ENCODE assay signal across 28 cellular contexts in the genomic region with DNA sequence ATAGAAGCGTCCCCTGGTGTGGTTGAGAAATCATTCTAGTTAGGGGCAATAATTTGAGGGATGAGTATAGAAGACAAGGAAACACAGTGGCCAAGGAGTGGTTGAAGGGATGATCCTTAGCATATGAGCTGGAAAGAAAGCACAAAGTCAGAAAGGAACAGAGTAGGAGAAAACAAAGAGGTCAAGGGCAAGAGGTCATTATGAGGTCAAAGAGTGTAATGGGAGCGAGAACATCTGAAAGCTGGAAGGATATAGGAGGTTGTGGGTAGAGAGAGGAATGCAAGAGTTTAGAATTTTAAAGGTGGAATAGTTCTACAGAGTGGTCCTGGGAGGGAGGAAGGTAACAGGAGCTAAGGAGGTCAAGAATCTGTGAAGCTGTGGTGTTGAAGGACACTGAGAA.
"Had no signal": no experiment of that assay in that cellular context is flagged by ENCODE, and none has a peak within 500 bp of the region (broad histone marks: within the 10 kb centered on the region; RNA-seq: fewer than 3 reads in every experiment).

No MANE protein-coding gene starts in this region.

- H3K27ac ChIP-seq: SJSA1 had no signal

- DNase-seq: activated B cell treated with CpG ODN at 0.5 μM for 24 hours; activated CD4-positive, alpha-beta T cell treated with anti-CD3 and anti-CD28 coated beads for 1 hour; activated CD4-positive, alpha-beta T cell treated with anti-CD3 and anti-CD28 coated beads, Interleukin-2, amount 10 ng/mL, durations not matched to agents 24 days and 14 days; activated CD4-positive, alpha-beta T cell treated with anti-CD3 and anti-CD28 coated beads, Interleukin-2, amount 50 U/mL, for 48 hours; activated CD8-positive, alpha-beta memory T cell treated with anti-CD3 and anti-CD28 coated beads, Interleukin-2, amount 10 ng/mL, durations not matched to agents 7 days and 5 days; activated effector memory CD4-positive, alpha-beta T cell treated with anti-CD3 and anti-CD28 coated beads, Interleukin-2, amount 50 U/mL, for 16 hours; activated naive CD4-positive, alpha-beta T cell treated with Interleukin-2 at 50 U/mL for 16 hours; activated naive CD8-positive, alpha-beta T cell treated with anti-CD3 and anti-CD28 coated beads, Interleukin-2, amount 50 U/mL, for 24 hours; activated T-cell treated with anti-CD3 and anti-CD28 coated beads, Interleukin-2, amount 50 U/mL, for 4 hours; amniotic stem cell; Karpas-422; MM.1S; NCI-H1105; NCI-H1436; NCI-H1694 treated with DMSO at 0.1 percent for 48 hours; NCI-H2029 treated with DMSO at 0.1 percent for 48 hours; NCI-H510A treated with DMSO at 0.1 percent for 48 hours; NCI-H69; NK-92 treated with Interleukin-12 subunit alpha and Interleukin-12 subunit beta, amount 100 ng/mL, for 24 hours; OCI-M1; RPMI8226; T-helper 17 cell; T-helper 9 cell had no signal

- H3K4me3 ChIP-seq: SJSA1 had no signal

- ATAC-seq: activated CD8-positive, alpha-beta memory T cell treated with anti-CD3 and anti-CD28 coated beads, Interleukin-2, amount 10 ng/mL, durations not matched to agents 7 days and 5 days; activated naive CD4-positive, alpha-beta T cell treated with anti-CD3 and anti-CD28 coated beads, Interleukin-2, amount 50 U/mL, for 72 hours; activated naive CD8-positive, alpha-beta T cell treated with anti-CD3 and anti-CD28 coated beads, Interleukin-2, amount 50 U/mL, for 24 hours; activated T-cell treated with anti-CD3 and anti-CD28 coated beads, Interleukin-2, amount 50 U/mL, for 4 hours; Panc1; Right ventricle myocardium inferior; T-helper 17 cell had no signal

- H3K27me3 ChIP-seq: SJSA1 had no signal

- H3K4me1 ChIP-seq: SJSA1 had no signal

- H3K9me3 ChIP-seq: SJSA1 had no signal

- H3K36me3 ChIP-seq: SJSA1 had no signal

- FAIRE-seq: astrocyte had no signal
